Comparison of ENCODE assay signal across 16 cellular contexts in the genomic region with DNA sequence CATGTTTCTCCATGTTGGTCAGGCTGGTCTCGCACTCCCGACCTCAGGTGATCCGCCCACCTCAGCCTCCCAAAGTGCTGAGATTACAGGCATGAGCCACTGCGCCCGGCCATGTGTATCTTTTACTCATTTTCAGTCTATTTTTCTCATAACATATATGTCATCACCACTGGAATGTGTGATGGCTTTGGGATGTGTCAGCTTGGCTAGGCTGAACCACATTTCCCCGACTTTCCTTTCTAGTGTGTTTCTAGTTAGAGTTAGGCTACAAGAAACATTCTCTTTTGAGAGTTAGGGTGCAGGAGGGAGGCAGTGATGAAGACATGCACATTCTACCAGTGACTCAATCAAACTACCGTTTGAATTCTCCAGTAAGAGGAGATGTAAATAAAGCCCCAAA.
DNase-seq lines count a peak whose midpoint lies in the region; TF ChIP-seq lines count a peak whose summit lies in the region.
"Had no signal": no experiment of that assay in that cellular context is flagged by ENCODE, and none has a peak within 500 bp of the region (broad histone marks: within the 10 kb centered on the region; RNA-seq: fewer than 3 reads in every experiment).

No MANE protein-coding gene starts in this region.

- H3K9me3 Mint-ChIP-seq in immature natural killer cell, result no peaks in the 10 kb centered on the region
- H3K9me3 Mint-ChIP-seq: activated B cell treated with CpG ODN at 0.5 μM for 24 hours had no signal

- peak overlapping the region; percentile 57 for H3K27ac ChIP-seq in SJSA1
- peak overlapping the region; percentile 64 for H3K27ac ChIP-seq in fibroblast of lung (ENCODE audit: insufficient read depth, low read length)
- peak overlapping the region; percentile 94 for H3K27ac ChIP-seq in smooth muscle cell (ENCODE audit: low read depth)
- H3K27ac ChIP-seq in right atrium auricular region, result no peak overlapping the region

- no peak overlapping the region for H3K27ac Mint-ChIP-seq in immature natural killer cell
- H3K27ac Mint-ChIP-seq: activated B cell treated with CpG ODN at 0.5 μM for 24 hours; activated CD8-positive, alpha-beta memory T cell treated with anti-CD3 and anti-CD28 coated beads, Interleukin-2, amount 10 ng/mL, durations not matched to agents 7 days and 5 days had no signal

- peaks cover 0 to 9% (median 2%) of the 10 kb centered on the region in 3 donors for H3K27me3 Mint-ChIP-seq in immature natural killer cell (ENCODE audit: low read depth in 3 of 3)
- H3K27me3 Mint-ChIP-seq: activated B cell treated with CpG ODN at 0.5 μM for 24 hours had no signal

- H3K4me1 ChIP-seq in SJSA1 (replicated peaks), result peaks cover 54% of the 10 kb centered on the region
- peaks cover 35% of the 10 kb centered on the region for H3K4me1 ChIP-seq in fibroblast of lung (ENCODE audit: control insufficient read depth, extremely low read depth, insufficient read depth, low read length)
- peaks cover 21% of the 10 kb centered on the region for H3K4me1 ChIP-seq in smooth muscle cell (ENCODE audit: low read depth)
- H3K4me1 ChIP-seq in right atrium auricular region, result no peaks in the 10 kb centered on the region

- H3K36me3 ChIP-seq in SJSA1 (no peaks in the 10 kb centered on the region), fibroblast of lung (ENCODE audit: control insufficient read depth, insufficient read depth, low read length) (no peaks in the 10 kb centered on the region), smooth muscle cell (ENCODE audit: low read depth) (no peaks in the 10 kb centered on the region), right atrium auricular region (no peaks in the 10 kb centered on the region)

- H3K36me3 Mint-ChIP-seq in immature natural killer cell, result no peaks in the 10 kb centered on the region
- H3K36me3 Mint-ChIP-seq: activated CD8-positive, alpha-beta memory T cell treated with anti-CD3 and anti-CD28 coated beads, Interleukin-2, amount 10 ng/mL, durations not matched to agents 7 days and 5 days had no signal

- no peak for TF ChIP-seq CTCF in fibroblast of lung (conservative IDR thresholded peaks at IDR 0.05 in 1 of 2, IDR thresholded peaks at IDR 0.05 in 1 of 2; ENCODE audit: low read depth in 1 of 2, low read length in 2 of 2)
- no peak for TF ChIP-seq CTCF in smooth muscle cell (IDR thresholded peaks at IDR 0.05; ENCODE audit: borderline replicate concordance, insufficient read depth, poor library complexity, severe bottlenecking)
- no peak for TF ChIP-seq CTCF in right atrium auricular region (IDR thresholded peaks at IDR 0.05)
- TF ChIP-seq CTCF in GM13977 (IDR thresholded peaks at IDR 0.05; ENCODE audit: extremely low read depth, insufficient read depth, missing control alignments), result no peak

- DNase-seq in GM03348 (ENCODE audit: low spot score) (peak; percentile 74), SJSA1 (ENCODE audit: low read depth in 1 of 2, low spot score in 2 of 2) (peak; percentile 59 to 69), fibroblast of lung (ENCODE audit: low read depth in 2 of 2) (peak; percentile 82 to 96), smooth muscle cell (lab: John Stamatoyannopoulos, UW; ENCODE audit: unreplicated experiment) (no peak), right atrium auricular region (ENCODE audit: low spot score) (no peak), putamen (ENCODE audit: low spot score) (no peak), GM13977 (ENCODE audit: low spot score) (no peak), immature natural killer cell (no peak)
- DNase-seq: activated B cell treated with CpG ODN at 0.5 μM for 24 hours; activated CD8-positive, alpha-beta memory T cell treated with anti-CD3 and anti-CD28 coated beads, Interleukin-2, amount 10 ng/mL, durations not matched to agents 7 days and 5 days; GOT3; KBM-7; NCI-H1417 treated with DMSO at 0.1 percent for 48 hours; NCI-H524 treated with DMSO at 0.1 percent for 48 hours; posterior cingulate gyrus; T-helper 1 cell had no signal

- H3K4me1 Mint-ChIP-seq in immature natural killer cell, result no peaks in the 10 kb centered on the region
- H3K4me1 Mint-ChIP-seq: activated B cell treated with CpG ODN at 0.5 μM for 24 hours had no signal

- no peaks in the 10 kb centered on the region for H4K20me1 ChIP-seq in fibroblast of lung (ENCODE audit: control insufficient read depth, extremely low read depth, insufficient read depth, low read length)
- no peaks in the 10 kb centered on the region for H4K20me1 ChIP-seq in smooth muscle cell (ENCODE audit: low read depth)

- no peak overlapping the region for H3K4me2 ChIP-seq in fibroblast of lung (ENCODE audit: extremely low read depth, insufficient read depth, low read length)
- peak overlapping the region; percentile 69 for H3K4me2 ChIP-seq in smooth muscle cell

- 31% methylated on average over 7 of the region's 7 CpGs for WGBS in smooth muscle cell (ENCODE audit: low lambda C conversion rate)

- H3K9ac ChIP-seq in fibroblast of lung (ENCODE audit: insufficient read depth, low read length) (no peak overlapping the region), smooth muscle cell (ENCODE audit: low read depth) (peak overlapping the region; percentile 65)

- no peak overlapping the region for H3K4me3 Mint-ChIP-seq in immature natural killer cell
- H3K4me3 Mint-ChIP-seq: activated B cell treated with CpG ODN at 0.5 μM for 24 hours; activated CD8-positive, alpha-beta memory T cell treated with anti-CD3 and anti-CD28 coated beads, Interleukin-2, amount 10 ng/mL, durations not matched to agents 7 days and 5 days had no signal

- in situ Hi-C loops in GM13977 (cut with MboI; ENCODE audit: low pct_unique_long_range_greater_than_20kb, low sequenced_read_pairs, unreplicated experiment), result no loop called here

- peaks cover 13% of the 10 kb centered on the region for H3F3A ChIP-seq in smooth muscle cell (ENCODE audit: low read depth)

- H3K4me3 ChIP-seq in SJSA1 (no peak overlapping the region), fibroblast of lung (replicated peaks in 1 of 4; ENCODE audit: control extremely low read depth in 1 of 4, insufficient read depth in 1 of 4, low read depth in 3 of 4, low read length in 4 of 4) (no peak overlapping the region), smooth muscle cell (no peak overlapping the region), right atrium auricular region (no peak overlapping the region)

- H3K27me3 ChIP-seq in SJSA1 (replicated peaks) (no peaks in the 10 kb centered on the region), fibroblast of lung (ENCODE audit: control insufficient read depth, insufficient read depth, low read length) (no peaks in the 10 kb centered on the region), smooth muscle cell (ENCODE audit: low read depth) (no peaks in the 10 kb centered on the region), right atrium auricular region (no peaks in the 10 kb centered on the region)

- H2AFZ ChIP-seq in fibroblast of lung (ENCODE audit: low read length) (no peak overlapping the region), smooth muscle cell (ENCODE audit: low read depth) (no peak overlapping the region)

- H3K9me3 ChIP-seq in SJSA1 (replicated peaks) (no peaks in the 10 kb centered on the region), fibroblast of lung (ENCODE audit: control insufficient read depth, insufficient read depth, low read depth, low read length) (no peaks in the 10 kb centered on the region), smooth muscle cell (replicated peaks; ENCODE audit: low read depth) (no peaks in the 10 kb centered on the region), right atrium auricular region (no peaks in the 10 kb centered on the region)

- H3K79me2 ChIP-seq in fibroblast of lung (ENCODE audit: control insufficient read depth, insufficient read depth, low read length), result no peaks in the 10 kb centered on the region
- H3K79me2 ChIP-seq in smooth muscle cell (ENCODE audit: low read depth), result no peaks in the 10 kb centered on the region

Comparison
In these comparisons a context has a peak if more than half of its experiments do, and no peak if none do; other contexts are left out.
1. DNase-seq: peak in GM03348 (single experiment), SJSA1 (2 of 2) and fibroblast of lung (2 of 2); none in smooth muscle cell (single experiment), right atrium auricular region (single experiment), putamen (single experiment), GM13977 (single experiment) and immature natural killer cell (0 of 3).
2. H3K27ac ChIP-seq: peak in SJSA1 (single experiment), fibroblast of lung (single experiment) and smooth muscle cell (single experiment); none in right atrium auricular region (0 of 2).